Comparison of ENCODE assay signal across 8 cellular contexts in the genomic region with DNA sequence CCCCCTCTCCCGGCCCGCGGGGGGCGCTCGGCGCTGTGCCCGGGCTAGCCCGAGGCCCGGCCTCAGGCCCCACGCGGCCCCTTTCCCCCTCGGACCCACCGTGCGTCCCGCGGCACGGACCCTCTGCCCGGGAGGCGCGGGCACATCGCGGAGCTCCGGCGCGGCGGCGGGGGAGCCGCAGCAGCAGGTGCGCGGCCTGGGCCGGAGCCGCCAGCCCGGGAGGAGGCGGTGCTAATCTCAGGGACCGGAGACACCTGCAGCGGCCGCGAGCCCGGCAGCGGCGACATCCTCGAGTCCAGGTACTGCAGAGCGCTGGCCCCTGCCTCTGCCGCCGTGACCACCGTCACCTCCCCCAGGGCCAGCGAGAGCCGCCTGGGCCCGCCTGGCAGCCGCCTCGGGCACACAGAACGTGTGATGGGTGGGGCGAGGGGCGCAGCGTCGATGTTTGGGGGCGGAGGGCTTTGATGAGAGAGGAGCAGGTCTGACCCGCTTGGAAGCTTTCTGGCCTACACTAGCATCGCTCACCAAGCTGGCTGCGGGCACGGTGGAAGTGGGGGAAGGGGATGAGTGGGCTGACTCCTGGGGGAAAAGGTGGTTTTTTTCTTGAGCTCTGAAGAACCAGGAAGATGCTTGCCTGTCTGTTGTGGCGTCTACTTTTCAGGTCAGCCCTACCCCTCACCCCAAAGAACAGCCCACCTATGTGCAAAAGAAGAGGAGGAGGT. TPM values are rescaled to one million over a fixed set of nuclear protein-coding genes. Genes with fewer than 3 reads are reported as not detected.
DNase-seq lines count a peak whose midpoint lies in the region; ATAC-seq and TF ChIP-seq lines count a peak whose summit lies in the region.

No MANE protein-coding gene starts in this region.

- intact Hi-C loops in CD4-positive, alpha-beta memory T cell (cut with micrococcal nuclease): loop anchor here (1.0 to 2.0 kb wide), 3 partner anchors 16 to 124 kb away; partner anchors contain the start of gene MED7
- intact Hi-C loops in colonic mucosa (cut with DNase I): no loop called here

- H3K4me1 ChIP-seq in CD4-positive, alpha-beta memory T cell (ENCODE audit: insufficient read depth, low read length): peaks cover 71% of the 10 kb centered on the region
- H3K4me1 ChIP-seq in colonic mucosa (peaks cover 4% of the 10 kb centered on the region), mesenchymal stem cell (ENCODE audit: control insufficient read depth, insufficient read depth, low read depth, low read length) (peaks cover 15% of the 10 kb centered on the region), thoracic aorta (ENCODE audit: control insufficient read depth in 1 of 2, low read depth in 2 of 2) (peaks cover 0 to 21% of the 10 kb centered on the region in 2 donors)

- POLR2A ChIA-PET in CD4-positive, alpha-beta memory T cell (lab: Charles Lee; ENCODE audit: partially characterized antibody): interaction anchor here (0.5 to 9.7 kb wide), 23 partner anchors 14 to 464 kb away, joined by 3 to 193 read pairs (median 3); partner anchors contain the start of genes ITK and MED7

- H2AK5ac ChIP-seq in mesenchymal stem cell (ENCODE audit: low read length, severe bottlenecking): no peak overlapping the region

- no peaks in the 10 kb centered on the region for H3K9me3 ChIP-seq in CD4-positive, alpha-beta memory T cell (ENCODE audit: control insufficient read depth in 1 of 2, low read length in 2 of 2)
- H3K9me3 ChIP-seq in colonic mucosa (no peaks in the 10 kb centered on the region), mesenchymal stem cell (ENCODE audit: control insufficient read depth, low read length) (no peaks in the 10 kb centered on the region), thoracic aorta (no peaks in the 10 kb centered on the region)

- peak overlapping the region; percentile 62 to 73 for H3K4me3 ChIP-seq in CD4-positive, alpha-beta memory T cell (ENCODE audit: low read length in 2 of 2)
- H3K4me3 ChIP-seq in colonic mucosa: peak overlapping the region; percentile 71
- H3K4me3 ChIP-seq in mesenchymal stem cell (ENCODE audit: insufficient read depth in 1 of 2, low read depth in 1 of 2, low read length in 2 of 2): peak overlapping the region; percentile 78 to 89
- H3K4me3 ChIP-seq in thoracic aorta: peak overlapping the region; percentile 70

- peak overlapping the region; percentile 78 for H3K27ac ChIP-seq in CD4-positive, alpha-beta memory T cell (ENCODE audit: low read depth, low read length)
- H3K27ac ChIP-seq in colonic mucosa (peak overlapping the region; percentile 43), mesenchymal stem cell (ENCODE audit: low read length, poor library complexity, severe bottlenecking) (no peak overlapping the region), thoracic aorta (no peak overlapping the region)

- peaks cover 0 to 2% (median 0%) of the 10 kb centered on the region in 8 donors for H3K9me3 Mint-ChIP-seq in CD4-positive, alpha-beta memory T cell
- H3K9me3 Mint-ChIP-seq in T-helper 1 cell treated with Interleukin-12 subunit alpha and Interleukin-12 subunit beta and Interleukin-4 antibody, amounts not matched to agents 30 μg/mL and 1 μg/mL, for 36 hours: no peaks in the 10 kb centered on the region

- TF ChIP-seq CTCF in colonic mucosa (IDR thresholded peaks at IDR 0.05) (no peak), thoracic aorta (IDR thresholded peaks at IDR 0.05) (no peak)

- no peak overlapping the region for H2BK12ac ChIP-seq in mesenchymal stem cell (ENCODE audit: low read length in 2 of 2)

- peak overlapping the region; percentile 93 to 98 (median 97) for H3K27ac Mint-ChIP-seq in CD4-positive, alpha-beta memory T cell
- peak overlapping the region; percentile 86 for H3K27ac Mint-ChIP-seq in T-helper 1 cell treated with Interleukin-12 subunit alpha and Interleukin-12 subunit beta and Interleukin-4 antibody, amounts not matched to agents 30 μg/mL and 1 μg/mL, for 36 hours

- H2BK120ac ChIP-seq in mesenchymal stem cell (ENCODE audit: low read depth, low read length): no peak overlapping the region

- peaks cover 27% of the 10 kb centered on the region for H3K79me1 ChIP-seq in mesenchymal stem cell (replicated peaks; ENCODE audit: low read length, poor library complexity, severe bottlenecking)

- no peaks in the 10 kb centered on the region for H3K27me3 Mint-ChIP-seq in CD4-positive, alpha-beta memory T cell
- no peaks in the 10 kb centered on the region for H3K27me3 Mint-ChIP-seq in T-helper 1 cell treated with Interleukin-12 subunit alpha and Interleukin-12 subunit beta and Interleukin-4 antibody, amounts not matched to agents 30 μg/mL and 1 μg/mL, for 36 hours (ENCODE audit: low read depth)

- H2AFZ ChIP-seq in mesenchymal stem cell (ENCODE audit: low read depth, low read length): peak overlapping the region; percentile 51

- H2BK5ac ChIP-seq in mesenchymal stem cell (ENCODE audit: low read depth, low read length, poor library complexity, severe bottlenecking): no peak overlapping the region

- peak overlapping the region; percentile 42 for H4K8ac ChIP-seq in mesenchymal stem cell (ENCODE audit: low read length)

- H3K9ac ChIP-seq in colonic mucosa (ENCODE audit: low read depth in 2 of 2, low read length in 2 of 2): peak overlapping the region; percentile 63 to 85
- peak overlapping the region; percentile 49 for H3K9ac ChIP-seq in mesenchymal stem cell (ENCODE audit: low read length)

- peak overlapping the region in 1 of 2 experiments; percentile 18 for H3K18ac ChIP-seq in mesenchymal stem cell (ENCODE audit: low read depth in 1 of 2, low read length in 2 of 2)

- H3K36me3 Mint-ChIP-seq in CD4-positive, alpha-beta memory T cell: peaks cover 20 to 29% of the 10 kb centered on the region in 2 donors
- H3K36me3 Mint-ChIP-seq in T-helper 1 cell treated with Interleukin-12 subunit alpha and Interleukin-12 subunit beta and Interleukin-4 antibody, amounts not matched to agents 30 μg/mL and 1 μg/mL, for 36 hours (ENCODE audit: low read depth): peaks cover 40% of the 10 kb centered on the region

- no peak overlapping the region for H4K91ac ChIP-seq in mesenchymal stem cell (ENCODE audit: low read length)

- peak overlapping the region in 1 of 2 experiments; percentile 39 for H3K14ac ChIP-seq in mesenchymal stem cell (ENCODE audit: low read length in 2 of 2)

- peak; percentile 32 for ATAC-seq in GM19328 (IDR thresholded peaks at IDR 0.05; ENCODE audit: unreplicated experiment)
- peak; percentile 48 for ATAC-seq in HG03342 (IDR thresholded peaks at IDR 0.05; ENCODE audit: unreplicated experiment)
- ATAC-seq in thoracic aorta (ENCODE audit: insufficient number of reproducible peaks, low FRiP score, low read depth): no peak

- peak overlapping the region; percentile 93 to 97 (median 96) for H3K4me3 Mint-ChIP-seq in CD4-positive, alpha-beta memory T cell
- H3K4me3 Mint-ChIP-seq in T-helper 1 cell treated with Interleukin-12 subunit alpha and Interleukin-12 subunit beta and Interleukin-4 antibody, amounts not matched to agents 30 μg/mL and 1 μg/mL, for 36 hours: peak overlapping the region; percentile 90

- DNase-seq in CD4-positive, alpha-beta memory T cell: peak in 4 of 5 donors; percentile 44 to 79 (median 52)
- DNase-seq in colonic mucosa (peak; percentile 48), mesenchymal stem cell (no peak), thoracic aorta (ENCODE audit: low spot score) (no peak), SIG-M5 (lab: John Stamatoyannopoulos, UW) (no peak)

- CTCF ChIA-PET in CD4-positive, alpha-beta memory T cell (lab: Charles Lee; ENCODE audit: partially characterized antibody): interaction anchor here (0.8 to 4.2 kb wide), 10 partner anchors 9 to 119 kb away, joined by 3 to 36 read pairs (median 5); no protein-coding TSS in a partner anchor

- 10% methylated on average over 32 of the region's 62 CpGs for WGBS in mesenchymal stem cell

- peak overlapping the region; percentile 91 for H3K4me2 ChIP-seq in mesenchymal stem cell (ENCODE audit: low read length, poor library complexity, severe bottlenecking)

- H3K36me3 ChIP-seq in CD4-positive, alpha-beta memory T cell (ENCODE audit: insufficient read depth, low read length): peaks cover 4% of the 10 kb centered on the region
- no peaks in the 10 kb centered on the region for H3K36me3 ChIP-seq in colonic mucosa
- no peaks in the 10 kb centered on the region for H3K36me3 ChIP-seq in mesenchymal stem cell (ENCODE audit: control insufficient read depth in 1 of 2, insufficient read depth in 2 of 2, low read depth in 1 of 2, low read length in 2 of 2)
- no peaks in the 10 kb centered on the region for H3K36me3 ChIP-seq in thoracic aorta

- H3K23ac ChIP-seq in mesenchymal stem cell (ENCODE audit: low read length in 2 of 2): no peak overlapping the region

- H3K27me3 ChIP-seq in CD4-positive, alpha-beta memory T cell (ENCODE audit: insufficient read depth, low read length): no peaks in the 10 kb centered on the region
- H3K27me3 ChIP-seq in colonic mucosa (no peaks in the 10 kb centered on the region), mesenchymal stem cell (ENCODE audit: control insufficient read depth in 1 of 2, insufficient read depth in 1 of 2, low read length in 2 of 2) (peaks cover 0 to 7% of the 10 kb centered on the region in 2 experiments), thoracic aorta (replicated peaks; ENCODE audit: insufficient read depth) (no peaks in the 10 kb centered on the region)

- H2BK15ac ChIP-seq in mesenchymal stem cell (ENCODE audit: low read depth, poor library complexity, severe bottlenecking): no peak overlapping the region

- H3K4ac ChIP-seq in mesenchymal stem cell (ENCODE audit: low read depth in 1 of 2, low read length in 2 of 2): no peak overlapping the region

- H3K4me1 Mint-ChIP-seq in CD4-positive, alpha-beta memory T cell: peaks cover 49 to 82% (median 66%) of the 10 kb centered on the region in 4 donors
- H3K4me1 Mint-ChIP-seq in T-helper 1 cell treated with Interleukin-12 subunit alpha and Interleukin-12 subunit beta and Interleukin-4 antibody, amounts not matched to agents 30 μg/mL and 1 μg/mL, for 36 hours (ENCODE audit: low read depth): peaks cover 66% of the 10 kb centered on the region

RNA-seq across cellular contexts. Expression of gene CYFIP2, which starts 0.5 kb away (rescaled TPM):
- total RNA-seq in CD4-positive, alpha-beta memory T cell: 100 to 1,000 TPM; 317 to 325 TPM
- 100 to 1,000 TPM; 432 to 516 TPM for polyA plus RNA-seq in CD4-positive, alpha-beta memory T cell
- total RNA-seq in colonic mucosa (10 to 100 TPM; 22.4 to 26.1 TPM), thoracic aorta (100 to 1,000 TPM in 1 of 2 donors, 10 to 100 TPM in 1; 60.0 to 192 TPM)
- 5.5 TPM for polyA plus RNA-seq in mesenchymal stem cell (2013, experiment 1 of 2)
- 5.4 TPM for polyA plus RNA-seq in mesenchymal stem cell (2013, experiment 2 of 2)

Comparison
In these comparisons a context has a peak if more than half of its experiments do, and no peak if none do; other contexts are left out.
1. DNase-seq: peak in CD4-positive, alpha-beta memory T cell (4 of 5) and colonic mucosa (single experiment); none in mesenchymal stem cell (single experiment), thoracic aorta (single experiment) and SIG-M5 (single experiment).
2. H3K27ac ChIP-seq: peak in CD4-positive, alpha-beta memory T cell (single experiment) and colonic mucosa (single experiment); none in mesenchymal stem cell (single experiment) and thoracic aorta (0 of 2).
3. Peak in every context shown above with its lines, with median percentiles within 50 percentile points of each other: H3K4me3 ChIP-seq.